ENCODE assay signal across 16 cellular contexts in genomic region chr2:231362785-231363184, GRCh38. TPM values are rescaled to one million over a fixed set of nuclear protein-coding genes. Genes with fewer than 3 reads are reported as not detected.
DNase-seq lines count a peak whose midpoint lies in the region; ATAC-seq and TF ChIP-seq lines count a peak whose summit lies in the region.
"Had no signal": no experiment of that assay in that cellular context is flagged by ENCODE, and none has a peak within 500 bp of the region (broad histone marks: within the 10 kb centered on the region; RNA-seq: fewer than 3 reads in every experiment).

No MANE protein-coding gene starts in this region.

- peak overlapping the region in 1 of 4 donors; percentile 23 for H3K27ac ChIP-seq in sigmoid colon
- H3K27ac ChIP-seq: cardiac muscle cell, prostate gland had no signal

- H3K9me3 ChIP-seq in sigmoid colon = no peaks in the 10 kb centered on the region
- H3K9me3 ChIP-seq: mucosa of descending colon, prostate gland had no signal

- POLR2A ChIA-PET in activated CD8-positive, alpha-beta T cell treated with anti-CD3 and anti-CD28 coated beads, Interleukin-2, amount 10 ng/mL, durations not matched to agents 7 days and 5 days (lab: Charles Lee) = no interaction called here
- POLR2A ChIA-PET in activated CD8-positive, alpha-beta T cell treated with anti-CD3 and anti-CD28 coated beads for 36 hours (lab: Charles Lee) = no interaction called here

- H3K4me3 ChIP-seq in NB4 (ENCODE audit: low read depth, low read length) (peak overlapping the region; percentile 49), sigmoid colon (no peak overlapping the region)
- H3K4me3 ChIP-seq: cardiac muscle cell, mucosa of descending colon, prostate gland had no signal

- 78 to 86% methylated on average over 7 of the region's 7 CpGs for WGBS in sigmoid colon, 2 donors

- DNase-seq in activated CD8-positive, alpha-beta T cell treated with anti-CD3 and anti-CD28 coated beads, Interleukin-2, amount 10 ng/mL, durations not matched to agents 7 days and 5 days = no peak
- DNase-seq in activated CD8-positive, alpha-beta T cell treated with anti-CD3 and anti-CD28 coated beads for 36 hours = no peak
- DNase-seq in NB4 (ENCODE audit: low read depth) = peak; percentile 56
- no peak for DNase-seq in left ventricle myocardium superior
- DNase-seq in sigmoid colon = peak; percentile 48
- DNase-seq in NCI-H2107 treated with DMSO at 0.1 percent for 48 hours (lab: John Stamatoyannopoulos, UW; ENCODE audit: unreplicated experiment) = no peak
- DNase-seq in stimulated activated CD4-positive, alpha-beta T cell treated with anti-CD3 and anti-CD28 coated beads, Interleukin-2, amount 100 ng/mL, for 24 hours = no peak
- DNase-seq: 8988T; CD4-positive, alpha-beta memory T cell; foreskin melanocyte; mucosa of descending colon; NCI-H2171 treated with DMSO at 0.1 percent for 48 hours had no signal

- CTCF ChIA-PET in activated CD8-positive, alpha-beta T cell treated with anti-CD3 and anti-CD28 coated beads, Interleukin-2, amount 10 ng/mL, durations not matched to agents 7 days and 5 days (lab: Charles Lee) = interaction anchor here (1.1 to 1.2 kb wide), 3 partner anchors 46 to 259 kb away, joined by 3 to 4 read pairs (median 4); no protein-coding TSS in a partner anchor
- CTCF ChIA-PET in activated CD8-positive, alpha-beta T cell treated with anti-CD3 and anti-CD28 coated beads for 36 hours (lab: Charles Lee) = no interaction called here

- no peak for TF ChIP-seq CTCF in activated CD8-positive, alpha-beta T cell treated with anti-CD3 and anti-CD28 coated beads for 36 hours (IDR thresholded peaks at IDR 0.05)
- TF ChIP-seq CTCF in NB4 (IDR thresholded peaks at IDR 0.05; ENCODE audit: low read depth, low read length) (no peak), sigmoid colon (IDR thresholded peaks at IDR 0.05) (no peak)

- H3K27me3 ChIP-seq in sigmoid colon = no peaks in the 10 kb centered on the region
- H3K27me3 ChIP-seq: cardiac muscle cell had no signal

- peaks cover 0 to 31% (median 15%) of the 10 kb centered on the region in 4 donors for H3K36me3 ChIP-seq in sigmoid colon
- H3K36me3 ChIP-seq: cardiac muscle cell, prostate gland had no signal

- no peak overlapping the region for H3K4me3 Mint-ChIP-seq in activated CD8-positive, alpha-beta T cell treated with anti-CD3 and anti-CD28 coated beads, Interleukin-2, amount 10 ng/mL, durations not matched to agents 7 days and 5 days
- H3K4me3 Mint-ChIP-seq in activated CD8-positive, alpha-beta T cell treated with anti-CD3 and anti-CD28 coated beads for 36 hours = no peak overlapping the region
- H3K4me3 Mint-ChIP-seq: activated naive CD4-positive, alpha-beta T cell treated with anti-CD3 and anti-CD28 coated beads, Interleukin-2, amount 10 ng/mL, durations not matched to agents 7 days and 5 days; CD4-positive, alpha-beta memory T cell had no signal

- H3K4me1 Mint-ChIP-seq in activated CD8-positive, alpha-beta T cell treated with anti-CD3 and anti-CD28 coated beads, Interleukin-2, amount 10 ng/mL, durations not matched to agents 7 days and 5 days (ENCODE audit: low read depth) = peaks cover 23% of the 10 kb centered on the region
- H3K4me1 Mint-ChIP-seq in activated CD8-positive, alpha-beta T cell treated with anti-CD3 and anti-CD28 coated beads for 36 hours (ENCODE audit: low read depth) = peaks cover 7% of the 10 kb centered on the region

- intact Hi-C loops in activated CD8-positive, alpha-beta T cell treated with anti-CD3 and anti-CD28 coated beads for 36 hours (cut with micrococcal nuclease) = no loop called here
- intact Hi-C loops in left ventricle myocardium superior (cut with micrococcal nuclease) (no loop called here), sigmoid colon (cut with DNase I) (no loop called here)

- ATAC-seq in activated CD8-positive, alpha-beta T cell treated with anti-CD3 and anti-CD28 coated beads, Interleukin-2, amount 10 ng/mL, durations not matched to agents 7 days and 5 days = peak; percentile 47
- ATAC-seq in activated CD8-positive, alpha-beta T cell treated with anti-CD3 and anti-CD28 coated beads for 36 hours = no peak
- peak; percentile 10 for ATAC-seq in left ventricle myocardium superior
- ATAC-seq in activated CD4-positive, CD25-positive, alpha-beta regulatory T cell treated with anti-CD3 and anti-CD28 coated beads, Interleukin-2, amount 50 U/mL, for 24 hours = no peak
- ATAC-seq: mucosa of descending colon had no signal

- H3K27ac Mint-ChIP-seq in activated CD8-positive, alpha-beta T cell treated with anti-CD3 and anti-CD28 coated beads, Interleukin-2, amount 10 ng/mL, durations not matched to agents 7 days and 5 days = peak overlapping the region; percentile 58
- no peak overlapping the region for H3K27ac Mint-ChIP-seq in activated CD8-positive, alpha-beta T cell treated with anti-CD3 and anti-CD28 coated beads for 36 hours
- H3K27ac Mint-ChIP-seq: activated naive CD4-positive, alpha-beta T cell treated with anti-CD3 and anti-CD28 coated beads, Interleukin-2, amount 10 ng/mL, durations not matched to agents 7 days and 5 days had no signal

- H3K36me3 Mint-ChIP-seq in activated CD8-positive, alpha-beta T cell treated with anti-CD3 and anti-CD28 coated beads, Interleukin-2, amount 10 ng/mL, durations not matched to agents 7 days and 5 days (ENCODE audit: low read depth) = no peaks in the 10 kb centered on the region
- H3K36me3 Mint-ChIP-seq in activated CD8-positive, alpha-beta T cell treated with anti-CD3 and anti-CD28 coated beads for 36 hours (ENCODE audit: low read depth) = no peaks in the 10 kb centered on the region
- H3K36me3 Mint-ChIP-seq: activated naive CD4-positive, alpha-beta T cell treated with anti-CD3 and anti-CD28 coated beads, Interleukin-2, amount 10 ng/mL, durations not matched to agents 7 days and 5 days; CD4-positive, alpha-beta memory T cell had no signal

- TF ChIP-seq POLR2A in NB4 (IDR thresholded peaks at IDR 0.05; ENCODE audit: extremely low read depth, insufficient read length) (no peak), sigmoid colon (IDR thresholded peaks at IDR 0.05) (no peak)

- H3K9me3 Mint-ChIP-seq in activated CD8-positive, alpha-beta T cell treated with anti-CD3 and anti-CD28 coated beads, Interleukin-2, amount 10 ng/mL, durations not matched to agents 7 days and 5 days (ENCODE audit: insufficient read depth) = no peaks in the 10 kb centered on the region
- no peaks in the 10 kb centered on the region for H3K9me3 Mint-ChIP-seq in activated CD8-positive, alpha-beta T cell treated with anti-CD3 and anti-CD28 coated beads for 36 hours
- H3K9me3 Mint-ChIP-seq: activated naive CD4-positive, alpha-beta T cell treated with anti-CD3 and anti-CD28 coated beads, Interleukin-2, amount 10 ng/mL, durations not matched to agents 7 days and 5 days; CD4-positive, alpha-beta memory T cell had no signal

- H3K27me3 Mint-ChIP-seq in activated CD8-positive, alpha-beta T cell treated with anti-CD3 and anti-CD28 coated beads, Interleukin-2, amount 10 ng/mL, durations not matched to agents 7 days and 5 days (ENCODE audit: low read depth) = no peaks in the 10 kb centered on the region
- H3K27me3 Mint-ChIP-seq in activated CD8-positive, alpha-beta T cell treated with anti-CD3 and anti-CD28 coated beads for 36 hours = no peaks in the 10 kb centered on the region

- no peak for TF ChIP-seq EP300 in sigmoid colon (IDR thresholded peaks at IDR 0.05)

- H3K4me1 ChIP-seq in sigmoid colon = peaks cover 0 to 12% (median 11%) of the 10 kb centered on the region in 4 donors
- H3K4me1 ChIP-seq: prostate gland had no signal

RNA-seq across cellular contexts. Expression of gene B3GNT7, which starts 32.7 kb away (rescaled TPM):
- total RNA-seq in activated CD8-positive, alpha-beta T cell treated with anti-CD3 and anti-CD28 coated beads, Interleukin-2, amount 10 ng/mL, durations not matched to agents 7 days and 5 days = under 1 TPM; 0.26 to 0.34 TPM
- under 1 TPM in 1 of 2 experiments, not detected in 1; 0.29 TPM for total RNA-seq in activated CD8-positive, alpha-beta T cell treated with anti-CD3 and anti-CD28 coated beads for 36 hours
- total RNA-seq in left ventricle myocardium superior (8.1 TPM), sigmoid colon (1 to 10 TPM; 2.9 to 5.0 (median 3.5) TPM)
- polyA plus RNA-seq in sigmoid colon = 10 to 100 TPM; 11.6 to 40.9 (median 12.0) TPM
- total RNA-seq: CD4-positive, alpha-beta memory T cell had no signal
- polyA plus RNA-seq: CD4-positive, alpha-beta memory T cell had no signal

Comparison
In these comparisons a context has a peak if more than half of its experiments do, and no peak if none do; other contexts are left out.
1. ATAC-seq: peak in activated CD8-positive, alpha-beta T cell treated with anti-CD3 and anti-CD28 coated beads, Interleukin-2, amount 10 ng/mL, durations not matched to agents 7 days and 5 days (single experiment) and left ventricle myocardium superior (single experiment); none in activated CD8-positive, alpha-beta T cell treated with anti-CD3 and anti-CD28 coated beads for 36 hours (single experiment) and activated CD4-positive, CD25-positive, alpha-beta regulatory T cell treated with anti-CD3 and anti-CD28 coated beads, Interleukin-2, amount 50 U/mL, for 24 hours (0 of 2).
2. DNase-seq: peak in NB4 (single experiment) and sigmoid colon (single experiment); none in activated CD8-positive, alpha-beta T cell treated with anti-CD3 and anti-CD28 coated beads, Interleukin-2, amount 10 ng/mL, durations not matched to agents 7 days and 5 days (single experiment), activated CD8-positive, alpha-beta T cell treated with anti-CD3 and anti-CD28 coated beads for 36 hours (single experiment), left ventricle myocardium superior (single experiment), NCI-H2107 treated with DMSO at 0.1 percent for 48 hours (single experiment) and stimulated activated CD4-positive, alpha-beta T cell treated with anti-CD3 and anti-CD28 coated beads, Interleukin-2, amount 100 ng/mL, for 24 hours (0 of 2).